ENCODE assay signal across 34 cellular contexts in genomic region chr4:7414046-7414445, GRCh38. TPM values are rescaled to one million over a fixed set of nuclear protein-coding genes. Genes with fewer than 3 reads are reported as not detected.
DNase-seq lines count a peak whose midpoint lies in the region; ATAC-seq and TF ChIP-seq lines count a peak whose summit lies in the region.
"Had no signal": no experiment of that assay in that cellular context is flagged by ENCODE, and none has a peak within 500 bp of the region (broad histone marks: within the 10 kb centered on the region; RNA-seq: fewer than 3 reads in every experiment).

No MANE protein-coding gene starts in this region.

- in situ Hi-C loops in KBM-7 (cut with MboI; ENCODE audit: low pct_unique_long_range_greater_than_20kb, low sequenced_read_pairs): no loop called here

- DNase-seq in activated naive CD4-positive, alpha-beta T cell treated with anti-CD3 and anti-CD28 coated beads, Interleukin-2, amount 10 ng/mL, durations not matched to agents 7 days and 5 days: peak; percentile 14
- no peak for DNase-seq in activated naive CD4-positive, alpha-beta T cell treated with anti-CD3 and anti-CD28 coated beads, Interleukin-2, amount 50 U/mL, for 16 hours
- DNase-seq in H7 (peak; percentile 44), coronary artery (ENCODE audit: low spot score) (peak; percentile 17), stomach (peak; percentile 13), KBM-7 (no peak), hippocampal formation (lab: John Stamatoyannopoulos, UW) (no peak)
- DNase-seq: activated CD4-positive, alpha-beta T cell treated with anti-CD3 and anti-CD28 coated beads, Interleukin-2, amount 50 U/mL, for 1 hour; activated T-cell treated with anti-CD3 and anti-CD28 coated beads, Interleukin-2, amount 50 U/mL, for 72 hours; AML-193; anterior cingulate cortex; caudate nucleus; CD4-positive, alpha-beta memory T cell; esophagus squamous epithelium; HCEC 1CT; left colon; mesenchymal stem cell; NCI-H1105; NCI-H2029 treated with DMSO at 0.1 percent for 48 hours; NCI-H345; NCI-H748 treated with DMSO at 0.1 percent for 48 hours; OCI-M1; SHP77; T-helper 9 cell had no signal

- no peak overlapping the region for H3K27ac Mint-ChIP-seq in activated naive CD4-positive, alpha-beta T cell treated with anti-CD3 and anti-CD28 coated beads, Interleukin-2, amount 10 ng/mL, durations not matched to agents 7 days and 5 days
- H3K27ac Mint-ChIP-seq: activated naive CD4-positive, alpha-beta T cell treated with anti-CD3 and anti-CD28 coated beads, Interleukin-2, amount 50 U/mL, for 24 hours; activated T-cell treated with anti-CD3 and anti-CD28 coated beads, Interleukin-2, amount 50 U/mL, for 72 hours; CD4-positive, alpha-beta memory T cell; dendritic cell treated with granulocyte-macrophage colony-stimulating factor and Interleukin-4, amounts not matched to agents 40 ng/mL and 50 ng/mL, for 4 days had no signal

- H3K4me3 ChIP-seq in H7 (ENCODE audit: insufficient read depth, low read depth, low read length): no peak overlapping the region
- H3K4me3 ChIP-seq in coronary artery: no peak overlapping the region
- no peak overlapping the region for H3K4me3 ChIP-seq in stomach
- H3K4me3 ChIP-seq: A549, esophagus squamous epithelium, K562, prostate gland, transverse colon had no signal

- no peaks in the 10 kb centered on the region for H3K4me1 Mint-ChIP-seq in activated naive CD4-positive, alpha-beta T cell treated with anti-CD3 and anti-CD28 coated beads, Interleukin-2, amount 10 ng/mL, durations not matched to agents 7 days and 5 days
- H3K4me1 Mint-ChIP-seq: activated naive CD4-positive, alpha-beta T cell treated with anti-CD3 and anti-CD28 coated beads, Interleukin-2, amount 50 U/mL, for 24 hours; CD4-positive, alpha-beta memory T cell had no signal

- H3K27me3 ChIP-seq in H7 (ENCODE audit: control insufficient read depth, insufficient read depth, low read length) (peaks cover 34% of the 10 kb centered on the region), stomach (peaks cover 0 to 23% (median 0%) of the 10 kb centered on the region in 3 donors)
- H3K27me3 ChIP-seq: transverse colon had no signal

- no peaks in the 10 kb centered on the region for H3K36me3 ChIP-seq in H7 (replicated peaks; ENCODE audit: control insufficient read depth, insufficient read depth, low read length)
- no peaks in the 10 kb centered on the region for H3K36me3 ChIP-seq in stomach
- H3K36me3 ChIP-seq: esophagus squamous epithelium, prostate gland, transverse colon had no signal

- H3K9me3 Mint-ChIP-seq in activated naive CD4-positive, alpha-beta T cell treated with anti-CD3 and anti-CD28 coated beads, Interleukin-2, amount 10 ng/mL, durations not matched to agents 7 days and 5 days: peaks cover 13% of the 10 kb centered on the region
- H3K9me3 Mint-ChIP-seq: activated naive CD4-positive, alpha-beta T cell treated with anti-CD3 and anti-CD28 coated beads, Interleukin-2, amount 50 U/mL, for 24 hours had no signal

- TF ChIP-seq CTCF in coronary artery (IDR thresholded peaks at IDR 0.05) (no peak), stomach (IDR thresholded peaks at IDR 0.05) (no peak)

- 80 to 91% (median 88%) methylated on average over 9 of the region's 9 CpGs for WGBS in stomach, 5 donors

- H3K27ac ChIP-seq in coronary artery: no peak overlapping the region
- H3K27ac ChIP-seq in stomach: no peak overlapping the region
- H3K27ac ChIP-seq: A549, esophagus squamous epithelium, prostate gland, transverse colon, VCaP had no signal

- no peak for TF ChIP-seq POLR2A in stomach (IDR thresholded peaks at IDR 0.05)

- H3K27me3 Mint-ChIP-seq in activated naive CD4-positive, alpha-beta T cell treated with anti-CD3 and anti-CD28 coated beads, Interleukin-2, amount 10 ng/mL, durations not matched to agents 7 days and 5 days: peaks cover 7% of the 10 kb centered on the region

- ATAC-seq in HG03097 (IDR thresholded peaks at IDR 0.05; ENCODE audit: low FRiP score, unreplicated experiment): no peak
- ATAC-seq: A549; activated T-cell treated with anti-CD3 and anti-CD28 coated beads, Interleukin-2, amount 50 U/mL, for 72 hours; K562; left colon had no signal

- intact Hi-C loops in stomach (cut with DNase I; ENCODE audit: low total_unique reads): no loop called here

- H3K36me3 Mint-ChIP-seq in activated naive CD4-positive, alpha-beta T cell treated with anti-CD3 and anti-CD28 coated beads, Interleukin-2, amount 10 ng/mL, durations not matched to agents 7 days and 5 days: no peaks in the 10 kb centered on the region
- H3K36me3 Mint-ChIP-seq: activated naive CD4-positive, alpha-beta T cell treated with anti-CD3 and anti-CD28 coated beads, Interleukin-2, amount 50 U/mL, for 24 hours had no signal

- H3K9me3 ChIP-seq in stomach: peaks cover 0 to 12% (median 7%) of the 10 kb centered on the region in 4 donors
- H3K9me3 ChIP-seq: A549, prostate gland had no signal

- H3K4me3 Mint-ChIP-seq in activated naive CD4-positive, alpha-beta T cell treated with anti-CD3 and anti-CD28 coated beads, Interleukin-2, amount 10 ng/mL, durations not matched to agents 7 days and 5 days: no peak overlapping the region
- H3K4me3 Mint-ChIP-seq: activated naive CD4-positive, alpha-beta T cell treated with anti-CD3 and anti-CD28 coated beads, Interleukin-2, amount 50 U/mL, for 24 hours; activated T-cell treated with anti-CD3 and anti-CD28 coated beads, Interleukin-2, amount 50 U/mL, for 72 hours; CD4-positive, alpha-beta memory T cell; dendritic cell treated with granulocyte-macrophage colony-stimulating factor and Interleukin-4, amounts not matched to agents 40 ng/mL and 50 ng/mL, for 4 days had no signal

- peaks cover 0 to 15% (median 5%) of the 10 kb centered on the region in 4 donors for H3K4me1 ChIP-seq in stomach
- H3K4me1 ChIP-seq: A549, esophagus squamous epithelium, prostate gland had no signal

- CTCF ChIA-PET in activated naive CD4-positive, alpha-beta T cell treated with anti-CD3 and anti-CD28 coated beads, Interleukin-2, amount 10 ng/mL, durations not matched to agents 7 days and 5 days (lab: Charles Lee): no interaction called here

- no peak for TF ChIP-seq EP300 in stomach (IDR thresholded peaks at IDR 0.05)

RNA-seq across cellular contexts. Expression of gene PSAPL1, which starts 20.7 kb away (rescaled TPM):
- total RNA-seq in H7 (2014; rRNA removed; shearing (Covaris generic)): 0.14 and 0.22 TPM in 2 replicates
- 10 to 100 TPM in 2 of 5 donors, under 1 TPM in 1, not detected in 2; 0.45 to 37.5 (median 14.8) TPM for total RNA-seq in stomach
- 1 to 10 TPM in 2 of 3 donors, under 1 TPM in 1; 0.03 to 7.0 (median 4.3) TPM for polyA plus RNA-seq in stomach
- total RNA-seq: activated T-cell treated with anti-CD3 and anti-CD28 coated beads, Interleukin-2, amount 50 U/mL, for 72 hours; CD4-positive, alpha-beta memory T cell; frontal cortex; K562; left colon; MCF 10A; transverse colon had no signal
- polyA plus RNA-seq: CD4-positive, alpha-beta memory T cell; K562 had no signal

Comparison
In these comparisons a context has a peak if more than half of its experiments do, and no peak if none do; other contexts are left out.
1. DNase-seq: peak in activated naive CD4-positive, alpha-beta T cell treated with anti-CD3 and anti-CD28 coated beads, Interleukin-2, amount 10 ng/mL, durations not matched to agents 7 days and 5 days (single experiment), H7 (single experiment), coronary artery (single experiment) and stomach (single experiment); none in activated naive CD4-positive, alpha-beta T cell treated with anti-CD3 and anti-CD28 coated beads, Interleukin-2, amount 50 U/mL, for 16 hours (single experiment), KBM-7 (single experiment) and hippocampal formation (0 of 2).